In the genomic region with DNA sequence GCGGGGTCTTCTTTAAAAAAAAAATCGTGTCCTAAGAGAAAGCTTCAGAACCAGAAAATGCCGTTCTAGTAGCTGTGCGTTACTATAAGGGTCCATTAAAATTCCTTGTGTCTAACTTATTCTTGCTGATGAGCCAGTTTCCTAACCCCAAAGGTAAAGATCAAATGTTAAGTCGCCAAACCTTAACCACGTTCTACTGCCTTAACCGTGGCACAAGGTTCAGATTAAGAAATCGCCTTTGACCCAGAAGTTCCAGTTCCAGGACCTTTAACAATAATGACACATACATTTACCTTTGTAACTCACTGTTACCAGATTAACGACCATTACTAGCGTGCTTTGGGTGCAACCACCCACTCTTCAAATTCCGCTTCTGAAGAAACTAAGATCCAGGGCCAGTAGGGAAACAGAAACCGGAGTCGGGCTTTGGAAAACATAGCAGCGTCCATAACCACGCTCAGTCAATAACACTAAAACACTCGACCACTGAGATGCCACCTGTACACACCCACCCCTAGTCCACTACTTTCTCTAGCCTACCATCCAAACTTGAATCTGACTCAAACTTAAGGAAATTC, we compare ENCODE assay signal across 8 cellular contexts. TPM values are rescaled to one million over a fixed set of nuclear protein-coding genes. Genes with fewer than 3 reads are reported as not detected.
DNase-seq lines count a peak whose midpoint lies in the region; ATAC-seq and TF ChIP-seq lines count a peak whose summit lies in the region.

No MANE protein-coding gene starts in this region.

- no peak for TF ChIP-seq CTCF in cardiac muscle cell (IDR thresholded peaks at IDR 0.05; ENCODE audit: low read depth, low read length)

- peak overlapping the region; percentile 71 for H3K9ac ChIP-seq in rectal smooth muscle tissue (ENCODE audit: low read length)

- POLR2A ChIA-PET in activated CD4-positive, alpha-beta memory T cell treated with anti-CD3 and anti-CD28 coated beads, Interleukin-2, amount 10 ng/mL, durations not matched to agents 7 days and 5 days (lab: Charles Lee): no interaction called here

- H3K27me3 ChIP-seq in cardiac muscle cell (no peaks in the 10 kb centered on the region), rectal smooth muscle tissue (ENCODE audit: control insufficient read depth, insufficient read depth, low read length) (no peaks in the 10 kb centered on the region)

- H3K36me3 Mint-ChIP-seq in activated CD4-positive, alpha-beta memory T cell treated with anti-CD3 and anti-CD28 coated beads, Interleukin-2, amount 10 ng/mL, durations not matched to agents 7 days and 5 days (ENCODE audit: low read depth): peaks cover 5% of the 10 kb centered on the region

- H3K27me3 Mint-ChIP-seq in activated CD4-positive, alpha-beta memory T cell treated with anti-CD3 and anti-CD28 coated beads, Interleukin-2, amount 10 ng/mL, durations not matched to agents 7 days and 5 days: peaks cover 16% of the 10 kb centered on the region

- H3K4me3 Mint-ChIP-seq in activated CD4-positive, alpha-beta memory T cell treated with anti-CD3 and anti-CD28 coated beads, Interleukin-2, amount 10 ng/mL, durations not matched to agents 7 days and 5 days: peak overlapping the region; percentile 96

- H3K4me1 ChIP-seq in cardiac muscle cell (ENCODE audit: low read depth) (peaks cover 11% of the 10 kb centered on the region), rectal smooth muscle tissue (ENCODE audit: control insufficient read depth, insufficient read depth, low read length) (no peaks in the 10 kb centered on the region)

- peak overlapping the region; percentile 94 for H3K27ac ChIP-seq in cardiac muscle cell
- H3K27ac ChIP-seq in rectal smooth muscle tissue (ENCODE audit: low read depth, low read length): peak overlapping the region; percentile 80

- H3K4me3 ChIP-seq in cardiac muscle cell (peak overlapping the region; percentile 96), rectal smooth muscle tissue (ENCODE audit: low read length) (peak overlapping the region; percentile 77)

- H3K36me3 ChIP-seq in cardiac muscle cell (no peaks in the 10 kb centered on the region), rectal smooth muscle tissue (ENCODE audit: control insufficient read depth, insufficient read depth, low read length) (no peaks in the 10 kb centered on the region)

- peaks cover 30% of the 10 kb centered on the region for H3K4me1 Mint-ChIP-seq in activated CD4-positive, alpha-beta memory T cell treated with anti-CD3 and anti-CD28 coated beads, Interleukin-2, amount 10 ng/mL, durations not matched to agents 7 days and 5 days

- CTCF ChIA-PET in activated CD4-positive, alpha-beta memory T cell treated with anti-CD3 and anti-CD28 coated beads, Interleukin-2, amount 10 ng/mL, durations not matched to agents 7 days and 5 days (lab: Charles Lee): no interaction called here

- H3K9me3 Mint-ChIP-seq in activated CD4-positive, alpha-beta memory T cell treated with anti-CD3 and anti-CD28 coated beads, Interleukin-2, amount 10 ng/mL, durations not matched to agents 7 days and 5 days: no peaks in the 10 kb centered on the region

- DNase-seq in GM03348 (ENCODE audit: low spot score) (peak; percentile 24), cardiac muscle cell (ENCODE audit: low read depth in 1 of 2, low spot score in 1 of 2) (peak; percentile 25 to 30), kidney glomerular epithelial cell (lab: John Stamatoyannopoulos, UW) (no peak)
- DNase-seq in activated CD4-positive, alpha-beta memory T cell treated with anti-CD3 and anti-CD28 coated beads, Interleukin-2, amount 10 ng/mL, durations not matched to agents 7 days and 5 days: no peak
- no peak for DNase-seq in effector CD8-positive, alpha-beta T cell (lab: John Stamatoyannopoulos, UW)

- peak overlapping the region; percentile 86 for H3K27ac Mint-ChIP-seq in activated CD4-positive, alpha-beta memory T cell treated with anti-CD3 and anti-CD28 coated beads, Interleukin-2, amount 10 ng/mL, durations not matched to agents 7 days and 5 days

- ATAC-seq in GM21381 (IDR thresholded peaks at IDR 0.05; ENCODE audit: unreplicated experiment) (peak; percentile 29), HG03571 (IDR thresholded peaks at IDR 0.05; ENCODE audit: unreplicated experiment) (peak; percentile 13)

- no peaks in the 10 kb centered on the region for H3K9me3 ChIP-seq in cardiac muscle cell (ENCODE audit: low read depth)

RNA-seq across cellular contexts. Expression of a gene that starts 0.6 kb away (rescaled TPM):
- 10 to 100 TPM; 23.5 to 24.4 TPM for total RNA-seq in activated CD4-positive, alpha-beta memory T cell treated with anti-CD3 and anti-CD28 coated beads, Interleukin-2, amount 10 ng/mL, durations not matched to agents 7 days and 5 days
- total RNA-seq in cardiac muscle cell: 20.8 and 22.7 TPM in 2 replicates
- 43.1 and 46.4 TPM in 2 replicates for polyA plus RNA-seq in cardiac muscle cell

Comparison
In these comparisons a context has a peak if more than half of its experiments do, and no peak if none do; other contexts are left out.
1. DNase-seq: peak in GM03348 (single experiment) and cardiac muscle cell (2 of 2); none in activated CD4-positive, alpha-beta memory T cell treated with anti-CD3 and anti-CD28 coated beads, Interleukin-2, amount 10 ng/mL, durations not matched to agents 7 days and 5 days (single experiment), kidney glomerular epithelial cell (single experiment) and effector CD8-positive, alpha-beta T cell (single experiment).